In genomic region chr12:123956249-123956648, GRCh38 we compare ENCODE assay signal across 20 cellular contexts. TPM values are rescaled to one million over a fixed set of nuclear protein-coding genes. Genes with fewer than 3 reads are reported as not detected.
A peak's percentile ranks its signal among the peaks of the same experiment; 100 is the strongest.
DNase-seq lines count a peak whose midpoint lies in the region; ATAC-seq and TF ChIP-seq lines count a peak whose summit lies in the region.
"Had no signal": no experiment of that assay in that cellular context is flagged by ENCODE, and none has a peak within 500 bp of the region (broad histone marks: within the 10 kb centered on the region; RNA-seq: fewer than 3 reads in every experiment).

No MANE protein-coding gene starts in this region.

- no peaks in the 10 kb centered on the region for H3K27me3 ChIP-seq in left ventricle myocardium inferior (ENCODE audit: low read depth)
- no peaks in the 10 kb centered on the region for H3K27me3 ChIP-seq in right cardiac atrium (ENCODE audit: control insufficient read depth, insufficient read depth)
- H3K27me3 ChIP-seq: BE2C; BLaER1 treated with 17β-estradiol and CSF1 and Interleukin-3, amounts not matched to agents 10 nM and 100 nM had no signal

- WGBS in right cardiac atrium = 90% methylated on average over 9 of the region's 9 CpGs

- H3K4me1 ChIP-seq in left ventricle myocardium inferior (peaks cover 72% of the 10 kb centered on the region), right cardiac atrium (ENCODE audit: control insufficient read depth, insufficient read depth, low read length) (peaks cover 2% of the 10 kb centered on the region), mucosa of descending colon (ENCODE audit: low read depth) (peaks cover 6% of the 10 kb centered on the region)
- H3K4me1 ChIP-seq: BE2C had no signal

- ATAC-seq in right cardiac atrium = no peak
- ATAC-seq in mucosa of descending colon = peak; percentile 70
- ATAC-seq: A549, GM23338, HCT116 had no signal

- H3K4me3 ChIP-seq in left ventricle myocardium inferior (no peak overlapping the region), right cardiac atrium (ENCODE audit: low read length) (no peak overlapping the region), coronary artery (no peak overlapping the region), mucosa of descending colon (no peak overlapping the region)
- H3K4me3 ChIP-seq: A549; BLaER1 treated with 17β-estradiol and CSF1 and Interleukin-3, amounts not matched to agents 10 nM and 100 nM; GM23338 had no signal

- H3K9me3 ChIP-seq in left ventricle myocardium inferior (replicated peaks) (no peaks in the 10 kb centered on the region), right cardiac atrium (ENCODE audit: control insufficient read depth, low read length) (no peaks in the 10 kb centered on the region), mucosa of descending colon (no peaks in the 10 kb centered on the region)
- H3K9me3 ChIP-seq: A549; BE2C; BLaER1 treated with 17β-estradiol and CSF1 and Interleukin-3, amounts not matched to agents 10 nM and 100 nM had no signal

- H3K36me3 ChIP-seq in left ventricle myocardium inferior (no peaks in the 10 kb centered on the region), mucosa of descending colon (ENCODE audit: low read depth) (no peaks in the 10 kb centered on the region)
- H3K36me3 ChIP-seq: BE2C had no signal

- no peak for DNase-seq in left ventricle myocardium inferior
- no peak for DNase-seq in right cardiac atrium
- DNase-seq in coronary artery (ENCODE audit: low spot score) = peak; percentile 53
- no peak for DNase-seq in mucosa of descending colon
- DNase-seq in midbrain (lab: John Stamatoyannopoulos, UW) = no peak
- no peak for DNase-seq in epidermal melanocyte (ENCODE audit: insufficient read length, low spot score)
- DNase-seq: ACHN; AML-193; BE2C; CD4-positive, alpha-beta T cell; CD8-positive, alpha-beta memory T cell; DMS53; DMS79 treated with DMSO at 0.1 percent for 48 hours; GF-D8; H9 had no signal

- intact Hi-C loops in left ventricle myocardium inferior (cut with micrococcal nuclease) (no loop called here), right cardiac atrium (cut with DNase I) (no loop called here), mucosa of descending colon (cut with DNase I, micrococcal nuclease) (no loop called here)

- H3K27ac ChIP-seq in left ventricle myocardium inferior (replicated peaks) (peak overlapping the region; percentile 83), right cardiac atrium (ENCODE audit: low read length) (no peak overlapping the region), coronary artery (no peak overlapping the region)
- H3K27ac ChIP-seq: 22Rv1; A549; BLaER1 treated with 17β-estradiol and CSF1 and Interleukin-3, amounts not matched to agents 10 nM and 100 nM had no signal

- TF ChIP-seq CTCF in left ventricle myocardium inferior (IDR thresholded peaks at IDR 0.05; ENCODE audit: borderline replicate concordance) (no peak), coronary artery (IDR thresholded peaks at IDR 0.05) (no peak), mucosa of descending colon (IDR thresholded peaks at IDR 0.05) (no peak)

RNA-seq across cellular contexts. Expression of gene CCDC92, which starts 16.4 kb away (rescaled TPM):
- 57.2 TPM for total RNA-seq in left ventricle myocardium inferior
- 10 to 100 TPM; 47.5 to 64.4 (median 52.4) TPM for total RNA-seq in right cardiac atrium
- polyA plus RNA-seq in right cardiac atrium = 80.0 TPM
- total RNA-seq in mucosa of descending colon = 10 to 100 TPM; 17.7 to 47.2 (median 25.6) TPM

RNA-seq across cellular contexts. Expression of gene ZNF664, which starts 16.8 kb away (rescaled TPM):
- 80.7 TPM for total RNA-seq in left ventricle myocardium inferior
- 10 to 100 TPM; 73.6 to 80.6 (median 77.0) TPM for total RNA-seq in right cardiac atrium
- polyA plus RNA-seq in right cardiac atrium = 50.2 TPM
- total RNA-seq in mucosa of descending colon = 100 to 1,000 TPM; 101 to 132 (median 101) TPM
